20 cellular contexts compared by ENCODE assay signal in the genomic region with DNA sequence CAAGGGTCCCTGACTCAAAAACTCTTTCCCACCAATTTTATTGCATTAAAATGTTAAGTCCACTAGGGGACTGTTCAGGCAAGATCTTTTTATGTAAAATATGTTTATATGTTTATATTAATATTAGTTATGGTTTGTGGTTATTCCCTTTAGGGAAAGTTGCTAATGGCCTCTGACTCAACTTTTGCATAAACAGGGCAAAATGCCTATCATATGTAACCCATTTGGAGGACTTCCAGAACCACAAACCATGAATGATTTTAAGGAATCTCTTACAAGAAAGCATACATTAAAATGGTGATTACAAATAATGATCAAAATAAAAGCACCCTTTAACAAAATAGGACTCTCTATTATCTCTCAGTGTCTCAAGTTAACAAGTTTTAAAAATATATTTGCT.
A peak's percentile ranks its signal among the peaks of the same experiment; 100 is the strongest.
DNase-seq lines count a peak whose midpoint lies in the region; TF ChIP-seq lines count a peak whose summit lies in the region.
"Had no signal": no experiment of that assay in that cellular context is flagged by ENCODE, and none has a peak within 500 bp of the region (broad histone marks: within the 10 kb centered on the region; RNA-seq: fewer than 3 reads in every experiment).

No MANE protein-coding gene starts in this region.

- H3K4me3 Mint-ChIP-seq in osteocyte (ENCODE audit: unreplicated experiment), result no peak overlapping the region
- H3K4me3 Mint-ChIP-seq: activated T-helper 17 cell treated with anti-CD3 and anti-CD28 coated beads, Interleukin-2, amount 50 U/mL, for 72 hours; B cell; naive thymus-derived CD4-positive, alpha-beta T cell had no signal

- H3K27ac Mint-ChIP-seq in osteocyte (ENCODE audit: unreplicated experiment), result no peak overlapping the region
- H3K27ac Mint-ChIP-seq: activated T-helper 17 cell treated with anti-CD3 and anti-CD28 coated beads, Interleukin-2, amount 50 U/mL, for 72 hours; B cell; naive thymus-derived CD4-positive, alpha-beta T cell had no signal

- H3K4me1 Mint-ChIP-seq in osteocyte (ENCODE audit: unreplicated experiment), result peaks cover 2% of the 10 kb centered on the region
- H3K4me1 Mint-ChIP-seq: activated T-helper 17 cell treated with anti-CD3 and anti-CD28 coated beads, Interleukin-2, amount 50 U/mL, for 72 hours; B cell; naive thymus-derived CD4-positive, alpha-beta T cell had no signal

- H3K27me3 Mint-ChIP-seq in osteocyte (ENCODE audit: unreplicated experiment), result no peaks in the 10 kb centered on the region
- H3K27me3 Mint-ChIP-seq: activated T-helper 17 cell treated with anti-CD3 and anti-CD28 coated beads, Interleukin-2, amount 50 U/mL, for 72 hours; B cell; naive thymus-derived CD4-positive, alpha-beta T cell had no signal

- in situ Hi-C loops in SK-MEL-5 (cut with HindIII; ENCODE audit: low pct_unique_long_range_greater_than_20kb, low sequenced_read_pairs), result no loop called here

- H3K36me3 Mint-ChIP-seq in osteocyte (ENCODE audit: unreplicated experiment), result no peaks in the 10 kb centered on the region
- H3K36me3 Mint-ChIP-seq: naive thymus-derived CD4-positive, alpha-beta T cell had no signal

- DNase-seq in H4 (ENCODE audit: low spot score) (peak; percentile 61), SK-MEL-5 (ENCODE audit: low read depth, low spot score) (peak; percentile 30), dedifferentiated amniotic fluid mesenchymal stem cell (ENCODE audit: extremely low spot score) (peak; percentile 73), osteocyte (ENCODE audit: extremely low spot score, unreplicated experiment) (no peak), D341Med (ENCODE audit: low spot score) (no peak), NCI-H2227 (lab: John Stamatoyannopoulos, UW; ENCODE audit: unreplicated experiment) (no peak), NCI-H524 treated with DMSO at 0.1 percent for 48 hours (lab: John Stamatoyannopoulos, UW) (no peak)
- DNase-seq: activated CD4-positive, alpha-beta T cell treated with anti-CD3 and anti-CD28 coated beads for 1 hour; H7; islet precursor cell; MM.1S; naive thymus-derived CD4-positive, alpha-beta T cell; NCI-H187 treated with DMSO at 0.1 percent for 48 hours; NCI-H510A treated with DMSO at 0.1 percent for 48 hours; small intestine; stimulated activated CD4-positive, alpha-beta T cell treated with anti-CD3 and anti-CD28 coated beads, Interleukin-4, amount 100 ng/mL, for 4 hours; stimulated activated CD8-positive, alpha-beta memory T cell treated with anti-CD3 and anti-CD28 coated beads, Interleukin-4, amount 100 ng/mL, for 48 hours; T-helper 9 cell had no signal

- peak; percentile 23 for TF ChIP-seq CTCF in osteocyte (IDR thresholded peaks at IDR 0.05)

- H3K9me3 Mint-ChIP-seq in osteocyte (ENCODE audit: unreplicated experiment), result no peaks in the 10 kb centered on the region
- H3K9me3 Mint-ChIP-seq: activated T-helper 17 cell treated with anti-CD3 and anti-CD28 coated beads, Interleukin-2, amount 50 U/mL, for 72 hours had no signal

Comparison
In these comparisons a context has a peak if more than half of its experiments do, and no peak if none do; other contexts are left out.
1. DNase-seq: peak in H4 (single experiment), SK-MEL-5 (single experiment) and dedifferentiated amniotic fluid mesenchymal stem cell (single experiment); none in osteocyte (single experiment), D341Med (single experiment), NCI-H2227 (single experiment) and NCI-H524 treated with DMSO at 0.1 percent for 48 hours (single experiment).